In the genomic region with DNA sequence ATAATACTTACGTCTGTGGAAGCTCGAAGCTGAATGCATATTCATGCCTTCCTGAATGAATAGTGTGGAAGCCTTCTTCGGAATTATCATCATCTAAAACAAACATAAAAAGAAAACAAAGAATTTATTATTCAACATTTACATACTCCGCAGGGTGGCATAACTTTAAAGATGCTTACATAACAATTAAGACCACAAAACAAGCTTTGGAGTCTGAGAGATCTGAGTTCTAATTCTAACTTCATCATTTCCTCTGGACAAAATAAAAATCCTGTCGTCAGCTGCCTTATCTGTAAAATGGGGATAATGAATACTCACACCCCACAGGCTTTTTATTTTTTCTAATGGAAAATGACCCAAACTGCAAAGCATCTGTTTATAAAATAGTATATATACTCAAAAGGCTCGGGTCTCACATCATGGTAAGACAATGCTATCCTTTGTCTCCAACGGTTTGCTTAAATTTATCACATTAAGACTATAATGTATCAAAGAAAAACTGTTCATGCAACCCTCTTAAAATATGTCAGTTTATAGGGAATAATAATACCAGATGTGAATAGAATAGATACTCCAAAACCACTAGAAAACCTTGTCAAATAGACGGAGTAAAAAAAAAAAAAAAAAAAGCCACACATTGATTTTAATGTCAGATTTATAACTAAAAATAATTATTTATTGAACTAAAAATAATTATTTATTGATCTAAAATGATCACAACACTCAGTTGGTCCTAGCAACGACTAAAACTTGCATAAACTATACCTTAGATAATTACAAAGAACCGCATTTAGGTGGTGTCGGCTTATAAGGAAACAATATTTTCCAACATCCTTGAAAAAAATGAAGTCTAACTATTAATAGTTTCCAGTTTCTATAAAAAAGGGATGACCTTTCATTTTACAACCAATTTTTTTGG, we compare ENCODE assay signal across 8 cellular contexts. TPM values are rescaled to one million over a fixed set of nuclear protein-coding genes. Genes with fewer than 3 reads are reported as not detected.
DNase-seq lines count a peak whose midpoint lies in the region; ATAC-seq and TF ChIP-seq lines count a peak whose summit lies in the region.

No MANE protein-coding gene starts in this region.

- peaks cover 3% of the 10 kb centered on the region for H3K4me1 ChIP-seq in stomach smooth muscle (ENCODE audit: control insufficient read depth, insufficient read depth, low read length)

- H3K9ac ChIP-seq in stomach smooth muscle (ENCODE audit: low read length in 2 of 2) = peak overlapping the region; percentile 96 to 100

- peak overlapping the region; percentile 88 for H3K4me3 Mint-ChIP-seq in activated CD8-positive, alpha-beta memory T cell treated with anti-CD3 and anti-CD28 coated beads, Interleukin-2, amount 10 ng/mL, durations not matched to agents 7 days and 5 days
- H3K4me3 Mint-ChIP-seq in WTC11 = peak overlapping the region; percentile 90

- H3K27ac ChIP-seq in stomach smooth muscle (ENCODE audit: low read length) = peak overlapping the region; percentile 99

- no peak for TF ChIP-seq CTCF in WTC11 (IDR thresholded peaks at IDR 0.05)

- POLR2A ChIA-PET in WTC11 (lab: Charles Lee) = interaction anchor here (0.6 to 2.2 kb wide), 11 partner anchors 8 to 134 kb away, joined by 3 to 30 read pairs (median 4); no protein-coding TSS in a partner anchor

- peak overlapping the region; percentile 100 for H3K27ac Mint-ChIP-seq in activated CD8-positive, alpha-beta memory T cell treated with anti-CD3 and anti-CD28 coated beads, Interleukin-2, amount 10 ng/mL, durations not matched to agents 7 days and 5 days
- H3K27ac Mint-ChIP-seq in WTC11 = peak overlapping the region; percentile 100

- H3K36me3 Mint-ChIP-seq in activated CD8-positive, alpha-beta memory T cell treated with anti-CD3 and anti-CD28 coated beads, Interleukin-2, amount 10 ng/mL, durations not matched to agents 7 days and 5 days = peaks cover 47% of the 10 kb centered on the region
- H3K36me3 Mint-ChIP-seq in WTC11 = peaks cover 12% of the 10 kb centered on the region

- peaks cover 31% of the 10 kb centered on the region for H3K4me1 Mint-ChIP-seq in activated CD8-positive, alpha-beta memory T cell treated with anti-CD3 and anti-CD28 coated beads, Interleukin-2, amount 10 ng/mL, durations not matched to agents 7 days and 5 days
- peaks cover 7% of the 10 kb centered on the region for H3K4me1 Mint-ChIP-seq in WTC11

- no peak for ATAC-seq in activated CD8-positive, alpha-beta memory T cell treated with anti-CD3 and anti-CD28 coated beads, Interleukin-2, amount 10 ng/mL, durations not matched to agents 7 days and 5 days
- ATAC-seq in WTC11 = no peak
- no peak for ATAC-seq in GM18868 (IDR thresholded peaks at IDR 0.05; ENCODE audit: unreplicated experiment)

- H3K4me3 ChIP-seq in iPS-11a (ENCODE audit: low read depth, low read length) = peak overlapping the region; percentile 44
- peak overlapping the region; percentile 79 to 86 for H3K4me3 ChIP-seq in stomach smooth muscle (ENCODE audit: low read length in 2 of 2)

- H3K9me3 ChIP-seq in stomach smooth muscle (ENCODE audit: control insufficient read depth in 2 of 2, low read length in 2 of 2) = no peaks in the 10 kb centered on the region

- no peaks in the 10 kb centered on the region for H3K27me3 Mint-ChIP-seq in activated CD8-positive, alpha-beta memory T cell treated with anti-CD3 and anti-CD28 coated beads, Interleukin-2, amount 10 ng/mL, durations not matched to agents 7 days and 5 days
- H3K27me3 Mint-ChIP-seq in WTC11 (ENCODE audit: low read depth) = no peaks in the 10 kb centered on the region

- H3K27me3 ChIP-seq in stomach smooth muscle (ENCODE audit: control insufficient read depth in 1 of 2, insufficient read depth in 2 of 2, low read length in 2 of 2) = no peaks in the 10 kb centered on the region

- no peaks in the 10 kb centered on the region for H3K9me3 Mint-ChIP-seq in activated CD8-positive, alpha-beta memory T cell treated with anti-CD3 and anti-CD28 coated beads, Interleukin-2, amount 10 ng/mL, durations not matched to agents 7 days and 5 days (ENCODE audit: low read depth)
- no peaks in the 10 kb centered on the region for H3K9me3 Mint-ChIP-seq in WTC11

- DNase-seq in activated CD8-positive, alpha-beta memory T cell treated with anti-CD3 and anti-CD28 coated beads, Interleukin-2, amount 10 ng/mL, durations not matched to agents 7 days and 5 days = no peak
- DNase-seq in activated CD8-positive, alpha-beta memory T cell treated with anti-CD3 and anti-CD28 coated beads, Interleukin-2, amount 50 U/mL, for 48 hours = no peak
- no peak for DNase-seq in WTC11 (ENCODE audit: low spot score)
- DNase-seq in AML-193 (lab: John Stamatoyannopoulos, UW) = no peak
- no peak for DNase-seq in mesenteric fat pad (ENCODE audit: low spot score)

- peaks cover 13 to 24% of the 10 kb centered on the region in 2 donors for H3K36me3 ChIP-seq in stomach smooth muscle (ENCODE audit: control insufficient read depth in 2 of 2, insufficient read depth in 2 of 2, low read length in 2 of 2)

- CTCF ChIA-PET in activated CD8-positive, alpha-beta memory T cell treated with anti-CD3 and anti-CD28 coated beads, Interleukin-2, amount 10 ng/mL, durations not matched to agents 7 days and 5 days (lab: Charles Lee) = interaction anchor here (0.8 to 1.9 kb wide), 10 partner anchors 16 to 159 kb away, joined by 3 to 7 read pairs (median 4); no protein-coding TSS in a partner anchor
- CTCF ChIA-PET in WTC11 (lab: Charles Lee) = interaction anchor here (0.8 to 1.6 kb wide), 3 partner anchors 159 to 576 kb away, joined by 3 to 4 read pairs (median 3); no protein-coding TSS in a partner anchor

TF ChIP-seq in WTC11, 78 proteins besides CTCF, POLR2A, EP300 and RAD21:
- TF ChIP-seq ETV6 (CRISPR knock-in tag; IDR thresholded peaks at IDR 0.05) = no peak
- 0 out of 2 replicates have a peak, but pooled peaks have one; percentile 35 for TF ChIP-seq GTF2I (CRISPR knock-in tag; conservative IDR thresholded peaks at IDR 0.05)
- TF ChIP-seq NFYB (CRISPR knock-in tag; conservative IDR thresholded peaks at IDR 0.05; ENCODE audit: low read depth) = no peak

RNA-seq across cellular contexts. Expression of a gene that starts 4.2 kb away (rescaled TPM):
- total RNA-seq in activated CD8-positive, alpha-beta memory T cell treated with anti-CD3 and anti-CD28 coated beads, Interleukin-2, amount 10 ng/mL, durations not matched to agents 7 days and 5 days = 10 to 100 TPM; 13.5 to 42.8 TPM
- total RNA-seq in WTC11 (2021) (10.3 to 25.1 TPM (median 21.8 TPM) in 3 replicates), mesenteric fat pad (59.9 TPM)
